23 cellular contexts compared by ENCODE assay signal in the genomic region with DNA sequence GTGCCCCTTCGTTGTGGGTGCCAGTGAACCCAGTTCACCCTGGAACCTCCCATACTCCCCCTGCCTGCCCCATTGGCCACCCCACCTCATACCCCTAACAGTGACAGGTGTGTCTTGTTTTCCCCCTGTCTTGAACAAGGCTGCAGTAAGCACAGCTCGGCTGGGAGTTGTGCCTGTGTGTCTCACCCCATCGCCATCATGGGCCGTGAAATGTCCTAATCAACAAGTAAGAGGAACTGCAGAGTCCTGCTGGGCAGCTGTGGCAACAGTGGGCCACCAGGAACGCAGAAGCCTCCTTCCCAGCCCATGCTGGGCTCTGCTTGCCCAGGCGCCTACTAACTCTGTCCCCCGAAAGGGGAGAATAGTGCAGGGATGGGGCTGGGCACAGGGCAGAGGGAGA.
"Had no signal": no experiment of that assay in that cellular context is flagged by ENCODE, and none has a peak within 500 bp of the region (broad histone marks: within the 10 kb centered on the region; RNA-seq: fewer than 3 reads in every experiment).

No MANE protein-coding gene starts in this region.

- H3K27me3 ChIP-seq: esophagus squamous epithelium, gastroesophageal sphincter, upper lobe of left lung had no signal

- H3K4me3 ChIP-seq: esophagus squamous epithelium, gastroesophageal sphincter, spleen, upper lobe of left lung had no signal

- H3K36me3 Mint-ChIP-seq: activated naive CD4-positive, alpha-beta T cell treated with anti-CD3 and anti-CD28 coated beads, Interleukin-2, amount 50 U/mL, for 72 hours; brain had no signal

- H3K9me3 ChIP-seq: esophagus squamous epithelium, gastroesophageal sphincter, spleen, upper lobe of left lung had no signal

- H3K27ac ChIP-seq: esophagus squamous epithelium, upper lobe of left lung, WERI-Rb-1 had no signal

- ATAC-seq: activated naive CD4-positive, alpha-beta T cell treated with anti-CD3 and anti-CD28 coated beads, Interleukin-2, amount 50 U/mL, for 72 hours; activated T-helper 17 cell treated with anti-CD3 and anti-CD28 coated beads, Interleukin-2, amount 50 U/mL, for 72 hours; gastroesophageal sphincter; left ventricle myocardium superior had no signal

- H3K4me1 Mint-ChIP-seq: activated T-helper 17 cell treated with anti-CD3 and anti-CD28 coated beads, Interleukin-2, amount 50 U/mL, for 72 hours had no signal

- H3K9me3 Mint-ChIP-seq: activated naive CD4-positive, alpha-beta T cell treated with anti-CD3 and anti-CD28 coated beads, Interleukin-2, amount 50 U/mL, for 72 hours; activated T-cell treated with anti-CD3 and anti-CD28 coated beads, Interleukin-2, amount 50 U/mL, for 24 hours; activated T-helper 17 cell treated with anti-CD3 and anti-CD28 coated beads, Interleukin-2, amount 50 U/mL, for 72 hours; nephron progenitor cell had no signal

- H3K36me3 ChIP-seq: esophagus squamous epithelium, gastroesophageal sphincter, spleen, upper lobe of left lung had no signal

- H3K4me3 Mint-ChIP-seq: activated T-cell treated with anti-CD3 and anti-CD28 coated beads, Interleukin-2, amount 50 U/mL, for 24 hours; activated T-helper 17 cell treated with anti-CD3 and anti-CD28 coated beads, Interleukin-2, amount 50 U/mL, for 72 hours; brain; nephron progenitor cell had no signal

- H3K27ac Mint-ChIP-seq: activated naive CD4-positive, alpha-beta T cell treated with anti-CD3 and anti-CD28 coated beads, Interleukin-2, amount 50 U/mL, for 72 hours; activated T-cell treated with anti-CD3 and anti-CD28 coated beads, Interleukin-2, amount 50 U/mL, for 24 hours; activated T-helper 17 cell treated with anti-CD3 and anti-CD28 coated beads, Interleukin-2, amount 50 U/mL, for 72 hours; brain; nephron progenitor cell; progenitor cell of endocrine pancreas had no signal

- DNase-seq: activated CD4-positive, alpha-beta T cell treated with anti-CD3 and anti-CD28 coated beads for 1 hour; activated CD4-positive, alpha-beta T cell treated with anti-CD3 and anti-CD28 coated beads, Interleukin-2, amount 50 U/mL, for 1 hour; activated CD8-positive, alpha-beta memory T cell treated with anti-CD3 and anti-CD28 coated beads for 24 hours; activated CD8-positive, alpha-beta memory T cell treated with anti-CD3 and anti-CD28 coated beads, Interleukin-2, amount 50 U/mL, for 4 hours; activated T-cell treated with anti-CD3 and anti-CD28 coated beads, Interleukin-2, amount 50 U/mL, for 24 hours; aorta; central memory CD4-positive, alpha-beta T cell; effector memory CD4-positive, alpha-beta T cell; esophagus squamous epithelium; hypothalamus; left ventricle myocardium superior; nephron progenitor cell; spleen; stimulated activated CD4-positive, alpha-beta T cell treated with anti-CD3 and anti-CD28 coated beads, Interleukin-4, amount 100 ng/mL, for 1 hour; stimulated activated naive CD4-positive, alpha-beta T cell treated with Interleukin-2 at 50 U/mL for 16 hours; T-helper 2 cell; WERI-Rb-1 had no signal
